Comparison of ENCODE assay signal across 1 cellular context in the genomic region with DNA sequence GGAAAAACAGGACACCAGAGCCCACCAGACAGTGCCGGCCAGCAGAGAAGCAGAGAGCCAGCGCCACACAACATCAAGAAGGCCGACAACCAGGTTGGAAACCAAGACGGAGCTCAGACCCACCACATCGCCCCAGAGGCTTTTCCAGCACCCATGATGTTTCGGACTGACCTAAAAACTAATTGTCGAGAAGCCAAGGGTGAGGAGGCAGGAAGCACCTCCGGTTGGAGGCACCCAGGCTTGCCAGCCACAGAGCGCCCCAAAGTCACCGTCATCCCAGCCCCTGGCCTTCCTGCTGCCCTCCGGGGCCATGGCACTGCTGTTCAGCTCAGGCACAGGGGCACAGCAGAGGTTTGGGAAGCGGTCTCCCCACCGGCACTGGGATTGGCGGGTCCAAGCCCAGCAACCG.
TF ChIP-seq lines count a peak whose summit lies in the region.

No MANE protein-coding gene starts in this region.

TF ChIP-seq in HepG2, 621 proteins besides CTCF, POLR2A, EP300 and RAD21 (continued from another document):
- TF ChIP-seq, protein P1, sequence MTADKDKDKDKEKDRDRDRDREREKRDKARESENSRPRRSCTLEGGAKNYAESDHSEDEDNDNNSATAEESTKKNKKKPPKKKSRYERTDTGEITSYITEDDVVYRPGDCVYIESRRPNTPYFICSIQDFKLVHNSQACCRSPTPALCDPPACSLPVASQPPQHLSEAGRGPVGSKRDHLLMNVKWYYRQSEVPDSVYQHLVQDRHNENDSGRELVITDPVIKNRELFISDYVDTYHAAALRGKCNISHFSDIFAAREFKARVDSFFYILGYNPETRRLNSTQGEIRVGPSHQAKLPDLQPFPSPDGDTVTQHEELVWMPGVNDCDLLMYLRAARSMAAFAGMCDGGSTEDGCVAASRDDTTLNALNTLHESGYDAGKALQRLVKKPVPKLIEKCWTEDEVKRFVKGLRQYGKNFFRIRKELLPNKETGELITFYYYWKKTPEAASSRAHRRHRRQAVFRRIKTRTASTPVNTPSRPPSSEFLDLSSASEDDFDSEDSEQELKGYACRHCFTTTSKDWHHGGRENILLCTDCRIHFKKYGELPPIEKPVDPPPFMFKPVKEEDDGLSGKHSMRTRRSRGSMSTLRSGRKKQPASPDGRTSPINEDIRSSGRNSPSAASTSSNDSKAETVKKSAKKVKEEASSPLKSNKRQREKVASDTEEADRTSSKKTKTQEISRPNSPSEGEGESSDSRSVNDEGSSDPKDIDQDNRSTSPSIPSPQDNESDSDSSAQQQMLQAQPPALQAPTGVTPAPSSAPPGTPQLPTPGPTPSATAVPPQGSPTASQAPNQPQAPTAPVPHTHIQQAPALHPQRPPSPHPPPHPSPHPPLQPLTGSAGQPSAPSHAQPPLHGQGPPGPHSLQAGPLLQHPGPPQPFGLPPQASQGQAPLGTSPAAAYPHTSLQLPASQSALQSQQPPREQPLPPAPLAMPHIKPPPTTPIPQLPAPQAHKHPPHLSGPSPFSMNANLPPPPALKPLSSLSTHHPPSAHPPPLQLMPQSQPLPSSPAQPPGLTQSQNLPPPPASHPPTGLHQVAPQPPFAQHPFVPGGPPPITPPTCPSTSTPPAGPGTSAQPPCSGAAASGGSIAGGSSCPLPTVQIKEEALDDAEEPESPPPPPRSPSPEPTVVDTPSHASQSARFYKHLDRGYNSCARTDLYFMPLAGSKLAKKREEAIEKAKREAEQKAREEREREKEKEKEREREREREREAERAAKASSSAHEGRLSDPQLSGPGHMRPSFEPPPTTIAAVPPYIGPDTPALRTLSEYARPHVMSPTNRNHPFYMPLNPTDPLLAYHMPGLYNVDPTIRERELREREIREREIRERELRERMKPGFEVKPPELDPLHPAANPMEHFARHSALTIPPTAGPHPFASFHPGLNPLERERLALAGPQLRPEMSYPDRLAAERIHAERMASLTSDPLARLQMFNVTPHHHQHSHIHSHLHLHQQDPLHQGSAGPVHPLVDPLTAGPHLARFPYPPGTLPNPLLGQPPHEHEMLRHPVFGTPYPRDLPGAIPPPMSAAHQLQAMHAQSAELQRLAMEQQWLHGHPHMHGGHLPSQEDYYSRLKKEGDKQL (CRISPR knock-in tag; IDR thresholded peaks at IDR 0.05; ENCODE audit: low read depth) = no peak
- TF ChIP-seq ZNF616 (CRISPR knock-in tag; IDR thresholded peaks at IDR 0.05; ENCODE audit: low read depth) (no peak), ZIK1 (CRISPR knock-in tag; IDR thresholded peaks at IDR 0.05; ENCODE audit: borderline replicate concordance, low read depth) (no peak), HNF4A (CRISPR knock-in tag; IDR thresholded peaks at IDR 0.05) (no peak), SP5 (CRISPR knock-in tag; IDR thresholded peaks at IDR 0.05; ENCODE audit: borderline replicate concordance, low read depth) (no peak), PAX8 (CRISPR knock-in tag; IDR thresholded peaks at IDR 0.05; ENCODE audit: borderline replicate concordance) (no peak), HDAC1 (CRISPR knock-in tag; IDR thresholded peaks at IDR 0.05) (no peak), ZNF652 (CRISPR knock-in tag; IDR thresholded peaks at IDR 0.05; ENCODE audit: borderline replicate concordance, low read depth) (no peak), GATAD2A (CRISPR knock-in tag; IDR thresholded peaks at IDR 0.05) (no peak), HDAC2 (CRISPR knock-in tag; IDR thresholded peaks at IDR 0.05) (no peak), BRD4 (CRISPR knock-in tag; IDR thresholded peaks at IDR 0.05) (no peak)
- TF ChIP-seq, protein P2, sequence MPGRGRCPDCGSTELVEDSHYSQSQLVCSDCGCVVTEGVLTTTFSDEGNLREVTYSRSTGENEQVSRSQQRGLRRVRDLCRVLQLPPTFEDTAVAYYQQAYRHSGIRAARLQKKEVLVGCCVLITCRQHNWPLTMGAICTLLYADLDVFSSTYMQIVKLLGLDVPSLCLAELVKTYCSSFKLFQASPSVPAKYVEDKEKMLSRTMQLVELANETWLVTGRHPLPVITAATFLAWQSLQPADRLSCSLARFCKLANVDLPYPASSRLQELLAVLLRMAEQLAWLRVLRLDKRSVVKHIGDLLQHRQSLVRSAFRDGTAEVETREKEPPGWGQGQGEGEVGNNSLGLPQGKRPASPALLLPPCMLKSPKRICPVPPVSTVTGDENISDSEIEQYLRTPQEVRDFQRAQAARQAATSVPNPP (CRISPR knock-in tag; IDR thresholded peaks at IDR 0.05) = no peak
- TF ChIP-seq, protein P3, sequence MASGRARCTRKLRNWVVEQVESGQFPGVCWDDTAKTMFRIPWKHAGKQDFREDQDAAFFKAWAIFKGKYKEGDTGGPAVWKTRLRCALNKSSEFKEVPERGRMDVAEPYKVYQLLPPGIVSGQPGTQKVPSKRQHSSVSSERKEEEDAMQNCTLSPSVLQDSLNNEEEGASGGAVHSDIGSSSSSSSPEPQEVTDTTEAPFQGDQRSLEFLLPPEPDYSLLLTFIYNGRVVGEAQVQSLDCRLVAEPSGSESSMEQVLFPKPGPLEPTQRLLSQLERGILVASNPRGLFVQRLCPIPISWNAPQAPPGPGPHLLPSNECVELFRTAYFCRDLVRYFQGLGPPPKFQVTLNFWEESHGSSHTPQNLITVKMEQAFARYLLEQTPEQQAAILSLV (CRISPR knock-in tag; IDR thresholded peaks at IDR 0.05; ENCODE audit: borderline replicate concordance) = no peak
- TF ChIP-seq, protein P4, sequence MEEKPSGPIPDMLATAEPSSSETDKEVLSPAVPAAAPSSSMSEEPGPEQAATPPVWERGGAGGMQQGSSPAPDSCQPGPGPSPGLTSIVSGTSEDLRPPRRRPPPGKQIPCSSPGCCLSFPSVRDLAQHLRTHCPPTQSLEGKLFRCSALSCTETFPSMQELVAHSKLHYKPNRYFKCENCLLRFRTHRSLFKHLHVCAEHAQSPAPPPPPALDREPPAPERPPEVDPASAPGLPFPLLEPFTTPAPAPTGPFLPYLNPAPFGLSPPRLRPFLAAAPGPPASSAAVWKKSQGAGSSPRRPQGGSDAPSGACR (CRISPR knock-in tag; IDR thresholded peaks at IDR 0.05) = no peak
